Comparison of ENCODE assay signal across 11 cellular contexts in genomic region chr2:217922101-217923006, GRCh38.
DNase-seq lines count a peak whose midpoint lies in the region; ATAC-seq, FAIRE-seq and TF ChIP-seq lines count a peak whose summit lies in the region.
"Had no signal": no experiment of that assay in that cellular context is flagged by ENCODE, and none has a peak within 500 bp of the region (broad histone marks: within the 10 kb centered on the region; RNA-seq: fewer than 3 reads in every experiment).

No MANE protein-coding gene starts in this region.

- TF ChIP-seq CTCF in adrenal gland (IDR thresholded peaks at IDR 0.05) = peak in 2 of 6 experiments; percentile 14 to 21
- peak in 8 of 9 donors; percentile 13 to 60 (median 44) for TF ChIP-seq CTCF in heart right ventricle (IDR thresholded peaks at IDR 0.05)
- TF ChIP-seq CTCF in uterus (IDR thresholded peaks at IDR 0.05) = peak; percentile 24 to 55 (median 44)

- H3K4me1 Mint-ChIP-seq in activated CD4-positive, alpha-beta memory T cell treated with anti-CD3 and anti-CD28 coated beads for 36 hours (ENCODE audit: low read depth) = no peaks in the 10 kb centered on the region
- H3K4me1 Mint-ChIP-seq: memory B cell had no signal

- CTCF ChIA-PET in activated CD4-positive, alpha-beta memory T cell treated with anti-CD3 and anti-CD28 coated beads for 36 hours (lab: Charles Lee) = interaction anchor here (1.7 kb wide), 1 partner anchor 133 kb away, joined by 4 read pairs; no protein-coding TSS in a partner anchor

- H3K14ac ChIP-seq in neuronal stem cell (ENCODE audit: low read length) = no peak overlapping the region

- peaks cover 4% of the 10 kb centered on the region for H3K27me3 Mint-ChIP-seq in activated CD4-positive, alpha-beta memory T cell treated with anti-CD3 and anti-CD28 coated beads for 36 hours

- intact Hi-C loops in adrenal gland (cut with DNase I) = no loop called here
- intact Hi-C loops in heart right ventricle (cut with DNase I) = no loop called here
- intact Hi-C loops in uterus (cut with DNase I; ENCODE audit: low total_unique reads) = no loop called here
- intact Hi-C loops in activated CD4-positive, alpha-beta memory T cell treated with anti-CD3 and anti-CD28 coated beads for 36 hours (cut with micrococcal nuclease) = no loop called here

- H2BK12ac ChIP-seq in neuronal stem cell (ENCODE audit: low read length) = peak overlapping the region; percentile 12

- peak overlapping the region; percentile 38 for H2BK15ac ChIP-seq in neuronal stem cell (ENCODE audit: low read length)

- H3K4me1 ChIP-seq in adrenal gland (replicated peaks in 1 of 2) = peaks cover 49 to 94% of the 10 kb centered on the region in 2 donors
- peaks cover 63 to 100% (median 100%) of the 10 kb centered on the region in 9 donors for H3K4me1 ChIP-seq in heart right ventricle
- H3K4me1 ChIP-seq in neuronal stem cell (ENCODE audit: control insufficient read depth in 2 of 2, insufficient read depth in 1 of 2, low read depth in 1 of 2, low read length in 2 of 2) = peaks cover 30% of the 10 kb centered on the region in 2 donors
- peaks cover 39 to 48% of the 10 kb centered on the region in 2 donors for H3K4me1 ChIP-seq in uterus

- FAIRE-seq in H54 (lab: Jason Lieb, UNC) = no peak
- FAIRE-seq: endometrium had no signal

- H3K9me3 Mint-ChIP-seq in activated CD4-positive, alpha-beta memory T cell treated with anti-CD3 and anti-CD28 coated beads for 36 hours = no peaks in the 10 kb centered on the region
- H3K9me3 Mint-ChIP-seq: memory B cell had no signal

- peak overlapping the region; percentile 24 for H3K9ac ChIP-seq in neuronal stem cell (ENCODE audit: low read depth, low read length, poor library complexity)

- no peaks in the 10 kb centered on the region for H3K36me3 Mint-ChIP-seq in activated CD4-positive, alpha-beta memory T cell treated with anti-CD3 and anti-CD28 coated beads for 36 hours
- H3K36me3 Mint-ChIP-seq: memory B cell had no signal

- H3K36me3 ChIP-seq in adrenal gland (replicated peaks in 1 of 2) (peaks cover 0 to 10% of the 10 kb centered on the region in 2 donors), heart right ventricle (peaks cover 0 to 48% (median 15%) of the 10 kb centered on the region in 9 donors), neuronal stem cell (replicated peaks in 1 of 2; ENCODE audit: control insufficient read depth in 2 of 2, insufficient read depth in 2 of 2, low read length in 2 of 2) (no peaks in the 10 kb centered on the region), uterus (no peaks in the 10 kb centered on the region)

- no peak overlapping the region for H3K4me3 Mint-ChIP-seq in activated CD4-positive, alpha-beta memory T cell treated with anti-CD3 and anti-CD28 coated beads for 36 hours
- H3K4me3 Mint-ChIP-seq: memory B cell had no signal

- no peak overlapping the region for H3K4me3 ChIP-seq in adrenal gland
- H3K4me3 ChIP-seq in heart right ventricle = peak overlapping the region in 7 of 10 donors; percentile 4 to 25 (median 9)
- H3K4me3 ChIP-seq in neuronal stem cell (ENCODE audit: low read length in 2 of 2) = no peak overlapping the region
- H3K4me3 ChIP-seq in uterus = peak overlapping the region in 1 of 2 donors; percentile 1

- TF ChIP-seq POLR2A in adrenal gland (IDR thresholded peaks at IDR 0.05) = no peak
- TF ChIP-seq POLR2A in uterus (IDR thresholded peaks at IDR 0.05) = peak; percentile 13 to 33
- TF ChIP-seq POLR2A in H54 (IDR thresholded peaks at IDR 0.05; ENCODE audit: low read depth, low read length) = no peak

- H3K9me3 ChIP-seq in adrenal gland (replicated peaks in 1 of 3) (no peaks in the 10 kb centered on the region), heart right ventricle (no peaks in the 10 kb centered on the region), neuronal stem cell (replicated peaks in 1 of 2; ENCODE audit: control insufficient read depth in 2 of 2, insufficient read depth in 1 of 2, low read depth in 1 of 2, low read length in 2 of 2) (no peaks in the 10 kb centered on the region), uterus (no peaks in the 10 kb centered on the region)

- H3K4me2 ChIP-seq in neuronal stem cell (ENCODE audit: insufficient read depth, low read length, poor library complexity, severe bottlenecking) = no peak overlapping the region

- H3K27ac ChIP-seq in adrenal gland = peak overlapping the region; percentile 63 to 98 (median 80)
- peak overlapping the region; percentile 83 to 99 (median 95) for H3K27ac ChIP-seq in heart right ventricle
- H3K27ac ChIP-seq in neuronal stem cell (replicated peaks; ENCODE audit: low read length) = no peak overlapping the region
- H3K27ac ChIP-seq in uterus = peak overlapping the region; percentile 92 to 97

- POLR2A ChIA-PET in activated CD4-positive, alpha-beta memory T cell treated with anti-CD3 and anti-CD28 coated beads for 36 hours (lab: Charles Lee) = no interaction called here

- no peaks in the 10 kb centered on the region for H3K27me3 ChIP-seq in adrenal gland
- no peaks in the 10 kb centered on the region for H3K27me3 ChIP-seq in heart right ventricle
- peaks cover 0 to 2% (median under 1%) of the 10 kb centered on the region in 3 experiments for H3K27me3 ChIP-seq in neuronal stem cell (ENCODE audit: control insufficient read depth in 3 of 3, insufficient read depth in 3 of 3, low read depth in 1 of 3, low read length in 3 of 3)
- H3K27me3 ChIP-seq in uterus = no peaks in the 10 kb centered on the region

- no peak overlapping the region for H4K91ac ChIP-seq in neuronal stem cell (ENCODE audit: low read depth, low read length, poor library complexity)

- H2BK5ac ChIP-seq in neuronal stem cell (ENCODE audit: low read length) = no peak overlapping the region

- H3K27ac Mint-ChIP-seq in activated CD4-positive, alpha-beta memory T cell treated with anti-CD3 and anti-CD28 coated beads for 36 hours = no peak overlapping the region
- H3K27ac Mint-ChIP-seq: memory B cell had no signal

- peak overlapping the region; percentile 81 for H2AK5ac ChIP-seq in neuronal stem cell (ENCODE audit: low read depth, low read length)

- WGBS in adrenal gland, 4 donors = 25 to 36% (median 35%) methylated on average over 15 to 19 of the region's 19 CpGs
- 27 to 38% methylated on average over 19 of the region's 19 CpGs for WGBS in heart right ventricle, 2 donors
- no CpG with 5 or more reads among the region's 19 CpGs for WGBS in neuronal stem cell (ENCODE audit: extremely low coverage in 2 of 2, insufficient read length in 2 of 2, insufficient replicate concordance in 1 of 2), 2 donors

- DNase-seq in adrenal gland = peak in 1 of 7 donors; percentile 54
- no peak for DNase-seq in heart right ventricle
- no peak for DNase-seq in neuronal stem cell (ENCODE audit: low spot score)
- peak; percentile 85 to 87 for DNase-seq in uterus
- no peak for DNase-seq in NCI-H2171 treated with DMSO at 0.1 percent for 48 hours (lab: John Stamatoyannopoulos, UW)
- no peak for DNase-seq in activated CD4-positive, alpha-beta memory T cell treated with anti-CD3 and anti-CD28 coated beads for 36 hours
- DNase-seq in H54 (ENCODE audit: insufficient read length, low spot score) = no peak
- DNase-seq: NCI-H226; stimulated activated CD4-positive, alpha-beta T cell treated with anti-CD3 and anti-CD28 coated beads, Interleukin-2, amount 100 ng/mL, for 48 hours had no signal

- H3K79me1 ChIP-seq in neuronal stem cell (ENCODE audit: low read depth, low read length) = no peaks in the 10 kb centered on the region

- H2BK120ac ChIP-seq in neuronal stem cell (ENCODE audit: low read depth, low read length) = no peak overlapping the region

- H3K18ac ChIP-seq in neuronal stem cell (ENCODE audit: low read length) = peak overlapping the region; percentile 40

- H3K4ac ChIP-seq in neuronal stem cell (ENCODE audit: low read length) = no peak overlapping the region

- no peak overlapping the region for H4K8ac ChIP-seq in neuronal stem cell (ENCODE audit: low read depth, low read length)

- no peak overlapping the region for H2AFZ ChIP-seq in neuronal stem cell (ENCODE audit: low read length)

- H3K23ac ChIP-seq in neuronal stem cell (ENCODE audit: low read depth, low read length, poor library complexity) = no peak overlapping the region

- peak; percentile 36 to 73 (median 52) for ATAC-seq in heart right ventricle

Comparison
In these comparisons a context has a peak if more than half of its experiments do, and no peak if none do; other contexts are left out.
1. DNase-seq: peak in uterus (2 of 2); none in heart right ventricle (0 of 2), neuronal stem cell (single experiment), NCI-H2171 treated with DMSO at 0.1 percent for 48 hours (single experiment), activated CD4-positive, alpha-beta memory T cell treated with anti-CD3 and anti-CD28 coated beads for 36 hours (single experiment) and H54 (single experiment).
2. H3K4me3 ChIP-seq: peak in heart right ventricle (7 of 10); none in adrenal gland (0 of 4) and neuronal stem cell (0 of 2).
3. POLR2A ChIP-seq: peak in uterus (2 of 2); none in adrenal gland (0 of 2) and H54 (single experiment).